7 cellular contexts compared by ENCODE assay signal in genomic region chr4:141333450-141334235, GRCh38.
DNase-seq lines count a peak whose midpoint lies in the region; ATAC-seq and TF ChIP-seq lines count a peak whose summit lies in the region.
"Not testable (repeated sequence)": the region's sequence is repeated elsewhere in the genome, so short reads cannot be mapped to it uniquely, and the experiment has no call there.

No MANE protein-coding gene starts in this region.

- H3K9me3 Mint-ChIP-seq in naive thymus-derived CD4-positive, alpha-beta T cell: not testable (repeated sequence)

- H3K9me3 ChIP-seq in Panc1 (ENCODE audit: control insufficient read depth, insufficient read depth, low read depth, low read length); esophagus squamous epithelium; naive thymus-derived CD4-positive, alpha-beta T cell (ENCODE audit: control insufficient read depth in 2 of 3, low read length in 3 of 3): not testable (repeated sequence)

- H3K27ac Mint-ChIP-seq in naive thymus-derived CD4-positive, alpha-beta T cell: not testable (repeated sequence)

- H3K27me3 ChIP-seq in Panc1 (ENCODE audit: control insufficient read depth, insufficient read depth, low read length); naive thymus-derived CD4-positive, alpha-beta T cell (ENCODE audit: control insufficient read depth in 2 of 2, insufficient read depth in 2 of 2, low read length in 2 of 2): not testable (repeated sequence)
- peaks cover 0 to 13% (median 0%) of the 10 kb centered on the region in 4 donors for H3K27me3 ChIP-seq in esophagus squamous epithelium

- not testable (repeated sequence) for H3K36me3 ChIP-seq in Panc1 (ENCODE audit: control insufficient read depth, insufficient read depth, low read length); esophagus squamous epithelium; naive thymus-derived CD4-positive, alpha-beta T cell (ENCODE audit: control insufficient read depth in 2 of 3, insufficient read depth in 3 of 3, low read length in 3 of 3)

- 31 to 37% methylated on average over 3 to 7 of the region's 25 CpGs for WGBS in esophagus squamous epithelium, 2 donors

- in situ Hi-C loops in G401 (cut with HindIII; ENCODE audit: low sequenced_read_pairs); Panc1 (cut with HindIII; ENCODE audit: low pct_unique_long_range_greater_than_20kb, low sequenced_read_pairs); astrocyte of the spinal cord (cut with HindIII; ENCODE audit: low sequenced_read_pairs): not testable (repeated sequence)

- H3K36me3 Mint-ChIP-seq in naive thymus-derived CD4-positive, alpha-beta T cell: not testable (repeated sequence)

- TF ChIP-seq POLR2A in esophagus squamous epithelium (IDR thresholded peaks at IDR 0.05): not testable (repeated sequence)

- ATAC-seq in Panc1: peak; percentile 61
- ATAC-seq in naive thymus-derived CD4-positive, alpha-beta T cell: not testable (repeated sequence)

- POLR2A ChIA-PET in Panc1 (lab: Charles Lee); naive thymus-derived CD4-positive, alpha-beta T cell (lab: Charles Lee): not testable (repeated sequence)

- intact Hi-C loops in Panc1 (cut with micrococcal nuclease; ENCODE audit: unreplicated experiment); esophagus squamous epithelium (cut with DNase I); naive thymus-derived CD4-positive, alpha-beta T cell (cut with micrococcal nuclease): not testable (repeated sequence)

- DNase-seq in G401 (ENCODE audit: low spot score) (peak; percentile 29), astrocyte of the spinal cord (ENCODE audit: low read depth, low spot score) (peak; percentile 67), iris pigment epithelial cell (ENCODE audit: low read depth) (peak; percentile 88)
- not testable (repeated sequence) for DNase-seq in Panc1 (ENCODE audit: low read depth, low spot score); esophagus squamous epithelium (lab: John Stamatoyannopoulos, UW); naive thymus-derived CD4-positive, alpha-beta T cell

- not testable (repeated sequence) for BruUV-seq in Panc1 (replicated peaks; lab: Mats Ljungman, UMichigan)

- peak overlapping the region in 6 of 10 donors; percentile 42 to 72 (median 61) for H3K4me3 Mint-ChIP-seq in naive thymus-derived CD4-positive, alpha-beta T cell

- H3K4me1 Mint-ChIP-seq in naive thymus-derived CD4-positive, alpha-beta T cell: not testable (repeated sequence)

- H3K4me3 ChIP-seq in Panc1 (ENCODE audit: low read depth in 2 of 2, low read length in 2 of 2) (peak overlapping the region; percentile 47 to 54), esophagus squamous epithelium (peak overlapping the region; percentile 25 to 61 (median 42)), skin epidermis (peak overlapping the region in 6 of 7 experiments; percentile 19 to 39 (median 23))
- not testable (repeated sequence) for H3K4me3 ChIP-seq in astrocyte of the spinal cord (ENCODE audit: low read depth, low read length); naive thymus-derived CD4-positive, alpha-beta T cell (ENCODE audit: low read length)

- H3K27me3 Mint-ChIP-seq in naive thymus-derived CD4-positive, alpha-beta T cell: peaks cover 38 to 56% (median 50%) of the 10 kb centered on the region in 5 donors

- not testable (repeated sequence) for TF ChIP-seq CTCF in Panc1 (IDR thresholded peaks at IDR 0.05); astrocyte of the spinal cord (IDR thresholded peaks at IDR 0.05; ENCODE audit: low read depth, low read length); esophagus squamous epithelium (IDR thresholded peaks at IDR 0.05)

- CTCF ChIA-PET in Panc1 (lab: Charles Lee): interaction anchor here (0.6 kb wide), 1 partner anchor 774 kb away, joined by 3 read pairs; no protein-coding TSS in a partner anchor
- CTCF ChIA-PET in naive thymus-derived CD4-positive, alpha-beta T cell (lab: Charles Lee): not testable (repeated sequence)

- not testable (repeated sequence) for H3K4me1 ChIP-seq in Panc1 (ENCODE audit: control insufficient read depth, insufficient read depth, low read length); esophagus squamous epithelium; naive thymus-derived CD4-positive, alpha-beta T cell (ENCODE audit: control insufficient read depth in 2 of 2, insufficient read depth in 2 of 2, low read length in 2 of 2)

- peak overlapping the region; percentile 79 for H3K27ac ChIP-seq in Panc1 (ENCODE audit: low read length)
- H3K27ac ChIP-seq in esophagus squamous epithelium: peak overlapping the region in 3 of 4 donors; percentile 64 to 79 (median 68)
- H3K27ac ChIP-seq in naive thymus-derived CD4-positive, alpha-beta T cell (ENCODE audit: low read depth, low read length): not testable (repeated sequence)
- H3K27ac ChIP-seq in skin epidermis: peak overlapping the region in 4 of 21 experiments; percentile 34 to 54 (median 44)
